Comparison of ENCODE assay signal across 25 cellular contexts in genomic region chr22:41327124-41327523, GRCh38. TPM values are rescaled to one million over a fixed set of nuclear protein-coding genes. Genes with fewer than 3 reads are reported as not detected.
DNase-seq lines count a peak whose midpoint lies in the region; ATAC-seq and TF ChIP-seq lines count a peak whose summit lies in the region.
"Had no signal": no experiment of that assay in that cellular context is flagged by ENCODE, and none has a peak within 500 bp of the region (broad histone marks: within the 10 kb centered on the region; RNA-seq: fewer than 3 reads in every experiment).

No MANE protein-coding gene starts in this region.

- H3K27me3 Mint-ChIP-seq in osteocyte (ENCODE audit: unreplicated experiment) (no peaks in the 10 kb centered on the region), Calu3 (ENCODE audit: unreplicated experiment) (no peaks in the 10 kb centered on the region)
- H3K27me3 Mint-ChIP-seq: activated naive CD8-positive, alpha-beta T cell had no signal

- no peak overlapping the region for H3K4me3 Mint-ChIP-seq in osteocyte (ENCODE audit: unreplicated experiment)
- H3K4me3 Mint-ChIP-seq in Calu3 (ENCODE audit: low read depth, unreplicated experiment) = no peak overlapping the region
- H3K4me3 Mint-ChIP-seq: activated naive CD8-positive, alpha-beta T cell; activated T-cell treated with anti-CD3 and anti-CD28 coated beads, Interleukin-2, amount 50 U/mL, for 72 hours had no signal

- BruUV-seq in Panc1 (replicated peaks; lab: Mats Ljungman, UMichigan) (no TSS peak), Calu3 (replicated peaks; lab: Mats Ljungman, UMichigan) (no TSS peak)

- ATAC-seq in Panc1 (peak; percentile 43; the same call in 1 of the 2 replicates), HG02798 (IDR thresholded peaks at IDR 0.05; ENCODE audit: poor library complexity, unreplicated experiment) (no peak)
- ATAC-seq: activated T-cell treated with anti-CD3 and anti-CD28 coated beads, Interleukin-2, amount 50 U/mL, for 72 hours had no signal

- POLR2A ChIA-PET in Panc1 (lab: Charles Lee) = interaction anchor here (0.5 kb wide), 1 partner anchor 11 kb away, joined by 3 read pairs; no protein-coding TSS in a partner anchor

- no peaks in the 10 kb centered on the region for H3K36me3 ChIP-seq in Panc1 (ENCODE audit: control insufficient read depth, insufficient read depth, low read length)
- H3K36me3 ChIP-seq in skeletal muscle tissue (ENCODE audit: control insufficient read depth in 3 of 3, insufficient read depth in 3 of 3, low read length in 3 of 3) = peaks cover 42 to 54% (median 54%) of the 10 kb centered on the region in 3 donors

- H3K9me3 ChIP-seq in Panc1 (ENCODE audit: control insufficient read depth, insufficient read depth, low read depth, low read length) (no peaks in the 10 kb centered on the region), skeletal muscle tissue (ENCODE audit: control insufficient read depth in 3 of 3, low read length in 3 of 3) (no peaks in the 10 kb centered on the region)
- H3K9me3 ChIP-seq: esophagus muscularis mucosa, neutrophil, SJCRH30, suprapubic skin had no signal

- no peak overlapping the region for H3K27ac ChIP-seq in Panc1 (ENCODE audit: low read length)
- H3K27ac ChIP-seq in skeletal muscle tissue (ENCODE audit: low read depth, low read length) = peak overlapping the region; percentile 73
- H3K27ac ChIP-seq: esophagus muscularis mucosa, neutrophil, SJCRH30, skin epidermis, suprapubic skin had no signal

- DNase-seq in Panc1 (ENCODE audit: low read depth, low spot score) = no peak
- peak; percentile 68 for DNase-seq in dermis blood vessel endothelial cell
- DNase-seq in medulla oblongata (ENCODE audit: extremely low spot score) = peak; percentile 65
- DNase-seq in osteocyte (ENCODE audit: extremely low spot score, unreplicated experiment) = no peak
- DNase-seq in Calu3 = no peak
- no peak for DNase-seq in AML-193 (lab: John Stamatoyannopoulos, UW)
- DNase-seq: activated CD4-positive, CD25-positive, alpha-beta regulatory T cell; activated T-cell treated with anti-CD3 and anti-CD28 coated beads, Interleukin-2, amount 50 U/mL, for 72 hours; COR-L47; HCEC 1CT; KBM-7; mesenchymal stem cell; NCI-H1048; NCI-H2029 treated with DMSO at 0.1 percent for 48 hours; NCI-H510A; stimulated activated CD4-positive, alpha-beta T cell treated with anti-CD3 and anti-CD28 coated beads, Interleukin-4, amount 100 ng/mL, for 4 hours; T-helper 2 cell had no signal

- no peak overlapping the region for H3K4me3 ChIP-seq in Panc1 (ENCODE audit: low read depth in 2 of 2, low read length in 2 of 2)
- H3K4me3 ChIP-seq in skeletal muscle tissue (ENCODE audit: low read length in 3 of 3) = no peak overlapping the region
- H3K4me3 ChIP-seq: esophagus muscularis mucosa, SJCRH30, skin epidermis, suprapubic skin had no signal

- no peaks in the 10 kb centered on the region for H3K4me1 Mint-ChIP-seq in osteocyte (ENCODE audit: unreplicated experiment)
- no peaks in the 10 kb centered on the region for H3K4me1 Mint-ChIP-seq in Calu3 (ENCODE audit: low read depth, unreplicated experiment)

- H3K36me3 Mint-ChIP-seq in osteocyte (ENCODE audit: unreplicated experiment) = peaks cover 29% of the 10 kb centered on the region
- peaks cover 39% of the 10 kb centered on the region for H3K36me3 Mint-ChIP-seq in Calu3 (ENCODE audit: insufficient read depth, unreplicated experiment)
- H3K36me3 Mint-ChIP-seq: activated naive CD8-positive, alpha-beta T cell had no signal

- no peaks in the 10 kb centered on the region for H3K4me1 ChIP-seq in Panc1 (ENCODE audit: control insufficient read depth, insufficient read depth, low read length)
- peaks cover 21 to 37% (median 33%) of the 10 kb centered on the region in 3 donors for H3K4me1 ChIP-seq in skeletal muscle tissue (ENCODE audit: control insufficient read depth in 3 of 3, insufficient read depth in 3 of 3, low read length in 3 of 3)
- H3K4me1 ChIP-seq: SJCRH30, suprapubic skin had no signal

- H3K27me3 ChIP-seq in Panc1 (ENCODE audit: control insufficient read depth, insufficient read depth, low read length) = no peaks in the 10 kb centered on the region
- H3K27me3 ChIP-seq in skeletal muscle tissue (ENCODE audit: control insufficient read depth in 3 of 3, insufficient read depth in 3 of 3, low read length in 3 of 3) = no peaks in the 10 kb centered on the region
- H3K27me3 ChIP-seq: esophagus muscularis mucosa, neutrophil, SJCRH30, suprapubic skin had no signal

- H3K9me3 Mint-ChIP-seq in osteocyte (ENCODE audit: unreplicated experiment) (no peaks in the 10 kb centered on the region), Calu3 (ENCODE audit: low read depth, unreplicated experiment) (no peaks in the 10 kb centered on the region)
- H3K9me3 Mint-ChIP-seq: activated T-cell treated with anti-CD3 and anti-CD28 coated beads, Interleukin-2, amount 50 U/mL, for 72 hours had no signal

- H3K9ac ChIP-seq in skeletal muscle tissue (ENCODE audit: low read depth in 1 of 3, low read length in 3 of 3) = peak overlapping the region in 1 of 3 donors; percentile 76

- CTCF ChIA-PET in Panc1 (lab: Charles Lee) (interaction anchor here (0.6 kb wide), 1 partner anchor 39 kb away, joined by 6 read pairs; no protein-coding TSS in a partner anchor), Calu3 (lab: Charles Lee) (interaction anchor here (0.6 kb wide), 1 partner anchor 13 kb away, joined by 4 read pairs; no protein-coding TSS in a partner anchor)

- in situ Hi-C loops in Panc1 (cut with HindIII; ENCODE audit: low pct_unique_long_range_greater_than_20kb, low sequenced_read_pairs) = no loop called here

- H3K27ac Mint-ChIP-seq in osteocyte (ENCODE audit: unreplicated experiment) (no peak overlapping the region), Calu3 (ENCODE audit: unreplicated experiment) (no peak overlapping the region)
- H3K27ac Mint-ChIP-seq: activated naive CD8-positive, alpha-beta T cell; activated T-cell treated with anti-CD3 and anti-CD28 coated beads, Interleukin-2, amount 50 U/mL, for 72 hours had no signal

- intact Hi-C loops in Panc1 (cut with micrococcal nuclease; ENCODE audit: unreplicated experiment) = no loop called here
- intact Hi-C loops in Calu3 (cut with micrococcal nuclease; ENCODE audit: unreplicated experiment) = no loop called here

- no peak for TF ChIP-seq CTCF in Panc1 (IDR thresholded peaks at IDR 0.05)
- TF ChIP-seq CTCF in osteocyte (IDR thresholded peaks at IDR 0.05) = no peak
- no peak for TF ChIP-seq CTCF in Calu3 (IDR thresholded peaks at IDR 0.05; ENCODE audit: unreplicated experiment)

RNA-seq across cellular contexts. Expression of gene ZC3H7B, which starts 25.8 kb away (rescaled TPM):
- total RNA-seq in Panc1 (2021; ENCODE audit: unreplicated experiment) (62.0 TPM), dermis blood vessel endothelial cell (68.4 and 102 TPM in 2 replicates), skeletal muscle tissue (20.4 TPM), osteocyte (82.8 and 85.0 TPM in 2 replicates), Calu3 (2022) (53.3 and 53.5 TPM in 2 replicates)
- polyA plus RNA-seq in Panc1 (2012; ENCODE audit: insufficient read length) = 68.0 TPM

RNA-seq across cellular contexts. Expression of gene RANGAP1, which starts 41.1 kb away (rescaled TPM):
- total RNA-seq in Panc1 (2021; ENCODE audit: unreplicated experiment) (140 TPM), dermis blood vessel endothelial cell (84.2 and 106 TPM in 2 replicates), skeletal muscle tissue (10.4 TPM), osteocyte (49.0 and 49.7 TPM in 2 replicates), Calu3 (2022) (189 and 194 TPM in 2 replicates)
- 141 TPM for polyA plus RNA-seq in Panc1 (2012; ENCODE audit: insufficient read length)

RNA-seq across cellular contexts. Expression of gene TEF, which starts 54.6 kb away (rescaled TPM):
- 7.8 TPM for total RNA-seq in Panc1 (2021; ENCODE audit: unreplicated experiment)
- polyA plus RNA-seq in Panc1 (2012; ENCODE audit: insufficient read length) = 5.9 TPM
- 4.3 and 7.4 TPM in 2 replicates for total RNA-seq in dermis blood vessel endothelial cell
- total RNA-seq in skeletal muscle tissue = 12.5 TPM
- total RNA-seq in osteocyte = 5.7 and 6.8 TPM in 2 replicates
- total RNA-seq in Calu3 (2022) = 4.6 and 6.3 TPM in 2 replicates

Comparison
In these comparisons a context has a peak if more than half of its experiments do, and no peak if none do; other contexts are left out.
1. DNase-seq: peak in dermis blood vessel endothelial cell (single experiment) and medulla oblongata (single experiment); none in Panc1 (single experiment), osteocyte (single experiment), Calu3 (single experiment) and AML-193 (0 of 2).